In genomic region chr17:44768505-44769142, GRCh38 we compare ENCODE assay signal across 30 cellular contexts. TPM values are rescaled to one million over a fixed set of nuclear protein-coding genes. Genes with fewer than 3 reads are reported as not detected.
A peak's percentile ranks its signal among the peaks of the same experiment; 100 is the strongest.
DNase-seq lines count a peak whose midpoint lies in the region; ATAC-seq and TF ChIP-seq lines count a peak whose summit lies in the region.
"Had no signal": no experiment of that assay in that cellular context is flagged by ENCODE, and none has a peak within 500 bp of the region (broad histone marks: within the 10 kb centered on the region; RNA-seq: fewer than 3 reads in every experiment).

No MANE protein-coding gene starts in this region.

- no peak overlapping the region for H2BK120ac ChIP-seq in IMR-90 (ENCODE audit: low read depth, low read length)
- no peak overlapping the region for H2BK120ac ChIP-seq in mesendoderm (ENCODE audit: low read depth, low read length)

- H2AFZ ChIP-seq in IMR-90 (replicated peaks; ENCODE audit: low read length, poor library complexity): peak overlapping the region; percentile 43

- no peaks in the 10 kb centered on the region for H3K36me3 ChIP-seq in IMR-90 (ENCODE audit: control insufficient read depth, insufficient read depth, low read length)
- no peaks in the 10 kb centered on the region for H3K36me3 ChIP-seq in mesendoderm (ENCODE audit: control insufficient read depth, insufficient read depth, low read length)
- H3K36me3 ChIP-seq: esophagus squamous epithelium, lower lobe of right lung, tibial nerve had no signal

- H4K8ac ChIP-seq in IMR-90 (ENCODE audit: low read depth in 2 of 2, low read length in 2 of 2) (no peak overlapping the region), mesendoderm (ENCODE audit: low read depth, low read length) (no peak overlapping the region)

- H3K27ac Mint-ChIP-seq in activated naive CD8-positive, alpha-beta T cell treated with anti-CD3 and anti-CD28 coated beads, Interleukin-2, amount 10 ng/mL, durations not matched to agents 7 days and 5 days: peak overlapping the region; percentile 6
- H3K27ac Mint-ChIP-seq in activated naive CD8-positive, alpha-beta T cell treated with anti-CD3 and anti-CD28 coated beads, Interleukin-2, amount 50 U/mL, for 24 hours: no peak overlapping the region
- H3K27ac Mint-ChIP-seq in CD14-positive monocyte: peak overlapping the region in 1 of 7 donors; percentile 78
- H3K27ac Mint-ChIP-seq: brain; IgD-negative memory B cell; stimulated activated effector memory CD8-positive, alpha-beta T cell treated with anti-CD3 and anti-CD28 coated beads, Interleukin-12 subunit alpha, Interleukin-12 subunit beta, amount 100 ng/mL, for 72 hours; WTC11 had no signal

- no peaks in the 10 kb centered on the region for H3K79me2 ChIP-seq in mesendoderm (ENCODE audit: control insufficient read depth, insufficient read depth, low read length)

- in situ Hi-C loops in IMR-90 (cut with MboI; ENCODE audit: low sequenced_read_pairs): no loop called here

- H3K4ac ChIP-seq in IMR-90 (ENCODE audit: low read depth, low read length): no peak overlapping the region
- H3K4ac ChIP-seq in mesendoderm (ENCODE audit: low read depth, low read length): no peak overlapping the region

- no TSS peak for BruUV-seq in IMR-90 (replicated peaks; lab: Mats Ljungman, UMichigan)

- H2BK15ac ChIP-seq in IMR-90 (ENCODE audit: low read depth, low read length) (no peak overlapping the region), mesendoderm (replicated peaks; ENCODE audit: low read depth) (no peak overlapping the region)

- H3K9me3 Mint-ChIP-seq in activated naive CD8-positive, alpha-beta T cell treated with anti-CD3 and anti-CD28 coated beads, Interleukin-2, amount 10 ng/mL, durations not matched to agents 7 days and 5 days: no peaks in the 10 kb centered on the region
- H3K9me3 Mint-ChIP-seq in activated naive CD8-positive, alpha-beta T cell treated with anti-CD3 and anti-CD28 coated beads, Interleukin-2, amount 50 U/mL, for 24 hours: no peaks in the 10 kb centered on the region
- peaks cover 0 to 2% (median 0%) of the 10 kb centered on the region in 7 donors for H3K9me3 Mint-ChIP-seq in CD14-positive monocyte
- H3K9me3 Mint-ChIP-seq: brain; CD8-positive, alpha-beta memory T cell; IgD-negative memory B cell; naive thymus-derived CD8-positive, alpha-beta T cell; stimulated activated effector memory CD8-positive, alpha-beta T cell treated with anti-CD3 and anti-CD28 coated beads, Interleukin-12 subunit alpha, Interleukin-12 subunit beta, amount 100 ng/mL, for 72 hours; WTC11 had no signal

- peak; percentile 67 for ATAC-seq in activated naive CD8-positive, alpha-beta T cell treated with anti-CD3 and anti-CD28 coated beads, Interleukin-2, amount 10 ng/mL, durations not matched to agents 7 days and 5 days (ENCODE audit: low read depth)
- ATAC-seq in activated naive CD8-positive, alpha-beta T cell treated with anti-CD3 and anti-CD28 coated beads, Interleukin-2, amount 50 U/mL, for 24 hours: no peak
- ATAC-seq in IMR-90 (ENCODE audit: low read depth): no peak
- ATAC-seq: lower lobe of right lung; naive thymus-derived CD8-positive, alpha-beta T cell; stimulated activated effector memory CD8-positive, alpha-beta T cell treated with anti-CD3 and anti-CD28 coated beads, Interleukin-12 subunit alpha, Interleukin-12 subunit beta, amount 100 ng/mL, for 72 hours; WTC11 had no signal

- no peak for TF ChIP-seq RAD21 in IMR-90 (IDR thresholded peaks at IDR 0.05; ENCODE audit: low read length)

- H3K56ac ChIP-seq in IMR-90 (ENCODE audit: extremely low read depth, insufficient read depth, low read length): no peak overlapping the region
- no peak overlapping the region for H3K56ac ChIP-seq in mesendoderm (ENCODE audit: low read length)

- no peak for DNase-seq in activated naive CD8-positive, alpha-beta T cell treated with anti-CD3 and anti-CD28 coated beads, Interleukin-2, amount 10 ng/mL, durations not matched to agents 7 days and 5 days
- DNase-seq in activated naive CD8-positive, alpha-beta T cell treated with anti-CD3 and anti-CD28 coated beads, Interleukin-2, amount 50 U/mL, for 24 hours: no peak
- DNase-seq in IMR-90 (no peak), SKM-1 treated with dmso at 0.1 percent for 144 hours (lab: John Stamatoyannopoulos, UW; ENCODE audit: unreplicated experiment) (peak; percentile 23), mesendoderm (no peak), CD14-positive monocyte (ENCODE audit: low spot score) (no peak), hippocampal formation (lab: John Stamatoyannopoulos, UW) (no peak), DMS53 (lab: John Stamatoyannopoulos, UW) (no peak)
- DNase-seq: activated naive CD4-positive, alpha-beta T cell treated with Interleukin-2 at 50 U/mL for 16 hours; CD8-positive, alpha-beta memory T cell; cerebellar nuclear complex; dorsolateral prefrontal cortex; esophagus squamous epithelium; foreskin melanocyte; lower lobe of right lung; MM.1S; naive thymus-derived CD8-positive, alpha-beta T cell; NCI-H1436; NCI-H2081 treated with DMSO at 0.1 percent for 48 hours; NCI-H226; NCI-H526 treated with DMSO at 0.1 percent for 48 hours; NK-92 treated with Interleukin-12 subunit alpha and Interleukin-12 subunit beta, amount 100 ng/mL, for 24 hours; occipital lobe; SHP77; stimulated activated CD4-positive, alpha-beta T cell treated with anti-CD3 and anti-CD28 coated beads, Interleukin-15, amount 100 ng/mL, for 24 hours had no signal

- POLR2A ChIA-PET in activated naive CD8-positive, alpha-beta T cell treated with anti-CD3 and anti-CD28 coated beads, Interleukin-2, amount 10 ng/mL, durations not matched to agents 7 days and 5 days (lab: Charles Lee): no interaction called here
- POLR2A ChIA-PET in IMR-90 (lab: Charles Lee; ENCODE audit: unreplicated experiment): no interaction called here

- H3K4me3 ChIP-seq in IMR-90 (ENCODE audit: insufficient read depth, low read depth, low read length) (no peak overlapping the region), mesendoderm (ENCODE audit: low read length) (no peak overlapping the region)
- H3K4me3 ChIP-seq: dorsolateral prefrontal cortex, esophagus squamous epithelium, lower lobe of right lung, tibial nerve had no signal

- intact Hi-C loops in IMR-90 (cut with micrococcal nuclease): loop anchor here (10.0 kb wide), 1 partner anchor 234 kb away; no protein-coding TSS in a partner anchor
- intact Hi-C loops in CD14-positive monocyte (cut with micrococcal nuclease): no loop called here

- H3K18ac ChIP-seq in IMR-90 (ENCODE audit: low read depth, low read length) (no peak overlapping the region), mesendoderm (ENCODE audit: low read length) (no peak overlapping the region)

- no peak overlapping the region for H2AK9ac ChIP-seq in IMR-90 (replicated peaks; ENCODE audit: low read depth, low read length, poor library complexity)

- dilution Hi-C loops in IMR-90 (cut with HindIII; ENCODE audit: low sequenced_read_pairs, unreplicated experiment): no loop called here

- no peak overlapping the region for H3K9ac ChIP-seq in IMR-90 (ENCODE audit: low read depth, low read length)
- no peak overlapping the region for H3K9ac ChIP-seq in mesendoderm (ENCODE audit: low read length)

- H3K27ac ChIP-seq in IMR-90 (ENCODE audit: insufficient read depth, low read length): no peak overlapping the region
- no peak overlapping the region for H3K27ac ChIP-seq in mesendoderm (ENCODE audit: low read depth, low read length)
- H3K27ac ChIP-seq: esophagus squamous epithelium, lower lobe of right lung, tibial nerve had no signal

- H2BK20ac ChIP-seq in IMR-90 (ENCODE audit: low read depth, low read length): no peak overlapping the region

- no peaks in the 10 kb centered on the region for H3K36me3 Mint-ChIP-seq in activated naive CD8-positive, alpha-beta T cell treated with anti-CD3 and anti-CD28 coated beads, Interleukin-2, amount 10 ng/mL, durations not matched to agents 7 days and 5 days
- H3K36me3 Mint-ChIP-seq in activated naive CD8-positive, alpha-beta T cell treated with anti-CD3 and anti-CD28 coated beads, Interleukin-2, amount 50 U/mL, for 24 hours (ENCODE audit: low read depth): no peaks in the 10 kb centered on the region
- no peaks in the 10 kb centered on the region for H3K36me3 Mint-ChIP-seq in CD14-positive monocyte
- H3K36me3 Mint-ChIP-seq: brain; CD8-positive, alpha-beta memory T cell; IgD-negative memory B cell; naive thymus-derived CD8-positive, alpha-beta T cell; stimulated activated effector memory CD8-positive, alpha-beta T cell treated with anti-CD3 and anti-CD28 coated beads, Interleukin-12 subunit alpha, Interleukin-12 subunit beta, amount 100 ng/mL, for 72 hours; WTC11 had no signal

- H3K4me1 ChIP-seq in IMR-90 (ENCODE audit: control insufficient read depth, insufficient read depth, low read length) (no peaks in the 10 kb centered on the region), mesendoderm (ENCODE audit: control insufficient read depth, low read depth, low read length) (peaks cover 7% of the 10 kb centered on the region)
- H3K4me1 ChIP-seq: esophagus squamous epithelium, lower lobe of right lung, tibial nerve had no signal

- peaks cover 20% of the 10 kb centered on the region for H3K27me3 ChIP-seq in IMR-90 (ENCODE audit: control insufficient read depth, insufficient read depth, low read length)
- no peaks in the 10 kb centered on the region for H3K27me3 ChIP-seq in mesendoderm (ENCODE audit: insufficient read depth, low read length, poor library complexity)
- H3K27me3 ChIP-seq: dorsolateral prefrontal cortex had no signal

- TF ChIP-seq POLR2A in IMR-90 (IDR thresholded peaks at IDR 0.05; ENCODE audit: low read depth, low read length): no peak

- H3K9me3 ChIP-seq in IMR-90 (ENCODE audit: control insufficient read depth, insufficient read depth, low read length): no peaks in the 10 kb centered on the region
- H3K9me3 ChIP-seq: esophagus squamous epithelium, lower lobe of right lung, tibial nerve had no signal

- no peaks in the 10 kb centered on the region for H3K9me1 ChIP-seq in IMR-90 (ENCODE audit: insufficient read depth, low read length)

- 63% methylated on average over 2 of the region's 11 CpGs; no CpG with 5 or more reads in 1 of the 2 experiments for whole genome bisulfite sequencing in IMR-90 (ENCODE audit: extremely low coverage in 2 of 2, insufficient read length in 1 of 2), 2 experiments
- WGBS in mesendoderm (ENCODE audit: extremely low coverage, insufficient coverage, low lambda C conversion rate): no CpG with 5 or more reads among the region's 11 CpGs

- H3K4me3 Mint-ChIP-seq in activated naive CD8-positive, alpha-beta T cell treated with anti-CD3 and anti-CD28 coated beads, Interleukin-2, amount 10 ng/mL, durations not matched to agents 7 days and 5 days: peak overlapping the region; percentile 49
- H3K4me3 Mint-ChIP-seq in activated naive CD8-positive, alpha-beta T cell treated with anti-CD3 and anti-CD28 coated beads, Interleukin-2, amount 50 U/mL, for 24 hours: no peak overlapping the region
- no peak overlapping the region for H3K4me3 Mint-ChIP-seq in CD14-positive monocyte
- H3K4me3 Mint-ChIP-seq: brain; CD8-positive, alpha-beta memory T cell; IgD-negative memory B cell; naive thymus-derived CD8-positive, alpha-beta T cell; stimulated activated effector memory CD8-positive, alpha-beta T cell treated with anti-CD3 and anti-CD28 coated beads, Interleukin-12 subunit alpha, Interleukin-12 subunit beta, amount 100 ng/mL, for 72 hours; WTC11 had no signal

- H2AK5ac ChIP-seq in IMR-90 (ENCODE audit: low read depth, low read length): no peak overlapping the region
- no peak overlapping the region for H2AK5ac ChIP-seq in mesendoderm (ENCODE audit: low read length)

- H3K23ac ChIP-seq in IMR-90 (ENCODE audit: low read depth, low read length): no peak overlapping the region; the same call in 1 of the 2 replicates
- peak overlapping the region; percentile 48 for H3K23ac ChIP-seq in mesendoderm (ENCODE audit: low read length)

- no peak for TF ChIP-seq CTCF in IMR-90 (conservative IDR thresholded peaks at IDR 0.05; ENCODE audit: low read depth, low read length)
- no peak for TF ChIP-seq CTCF in CD14-positive monocyte (IDR thresholded peaks at IDR 0.05)

- H4K5ac ChIP-seq in IMR-90 (ENCODE audit: low read depth, low read length) (no peak overlapping the region), mesendoderm (ENCODE audit: low read length) (no peak overlapping the region)

- H2BK5ac ChIP-seq in IMR-90 (ENCODE audit: low read depth, low read length, poor library complexity, severe bottlenecking) (no peak overlapping the region), mesendoderm (ENCODE audit: low read length) (no peak overlapping the region)

- peaks cover 12% of the 10 kb centered on the region for H3K4me1 Mint-ChIP-seq in activated naive CD8-positive, alpha-beta T cell treated with anti-CD3 and anti-CD28 coated beads, Interleukin-2, amount 10 ng/mL, durations not matched to agents 7 days and 5 days
- peaks cover 3% of the 10 kb centered on the region for H3K4me1 Mint-ChIP-seq in activated naive CD8-positive, alpha-beta T cell treated with anti-CD3 and anti-CD28 coated beads, Interleukin-2, amount 50 U/mL, for 24 hours
- peaks cover 18% of the 10 kb centered on the region for H3K4me1 Mint-ChIP-seq in CD14-positive monocyte
- H3K4me1 Mint-ChIP-seq: brain, IgD-negative memory B cell had no signal

- H3K4me2 ChIP-seq in IMR-90 (ENCODE audit: low read depth, low read length) (no peak overlapping the region), mesendoderm (ENCODE audit: low read length) (no peak overlapping the region)

- no peak overlapping the region for H4K91ac ChIP-seq in IMR-90 (ENCODE audit: insufficient read depth, low read depth, low read length)

- peaks cover 10% of the 10 kb centered on the region for H3K27me3 Mint-ChIP-seq in activated naive CD8-positive, alpha-beta T cell treated with anti-CD3 and anti-CD28 coated beads, Interleukin-2, amount 10 ng/mL, durations not matched to agents 7 days and 5 days
- H3K27me3 Mint-ChIP-seq in activated naive CD8-positive, alpha-beta T cell treated with anti-CD3 and anti-CD28 coated beads, Interleukin-2, amount 50 U/mL, for 24 hours: peaks cover 15% of the 10 kb centered on the region
- peaks cover 2 to 17% (median 9%) of the 10 kb centered on the region in 3 donors for H3K27me3 Mint-ChIP-seq in CD14-positive monocyte (ENCODE audit: low read depth in 3 of 3)

- no peaks in the 10 kb centered on the region for H4K20me1 ChIP-seq in IMR-90 (ENCODE audit: insufficient read depth, low read length)

- H3K14ac ChIP-seq in IMR-90 (replicated peaks; ENCODE audit: low read depth, low read length): no peak overlapping the region

- H3K79me1 ChIP-seq in IMR-90 (ENCODE audit: low read depth in 1 of 2, low read length in 2 of 2) (no peaks in the 10 kb centered on the region), mesendoderm (ENCODE audit: low read length) (no peaks in the 10 kb centered on the region)

- CTCF ChIA-PET in IMR-90 (lab: Yijun Ruan, JAX): no interaction called here

RNA-seq across cellular contexts. Expression of gene ADAM11, which starts 9.8 kb away (rescaled TPM):
- total RNA-seq in activated naive CD8-positive, alpha-beta T cell treated with anti-CD3 and anti-CD28 coated beads, Interleukin-2, amount 10 ng/mL, durations not matched to agents 7 days and 5 days: under 1 TPM; 0.55 to 0.77 TPM
- total RNA-seq in IMR-90 (2012; rRNA removed): 0.28 and 0.36 TPM in 2 replicates
- polyA plus RNA-seq in IMR-90 (2012; rRNA removed): 0.46 and 0.53 TPM in 2 replicates
- polyA plus RNA-seq in IMR-90 (2012; cell fraction: cytosol; rRNA removed): 0.79 and 0.87 TPM in 2 replicates
- polyA plus RNA-seq in IMR-90 (2012; cell fraction: nucleus; rRNA removed; ENCODE audit: low replicate concordance): 1.2 and 3.1 TPM in 2 replicates
- polyA plus RNA-seq in mesendoderm (2013, experiment 1 of 2): 0.46 TPM
- 0.43 TPM for polyA plus RNA-seq in mesendoderm (2013, experiment 2 of 2)
- not detected for polyA plus RNA-seq in CD14-positive monocyte
- polyA plus RNA-seq: CD8-positive, alpha-beta memory T cell; IgD-negative memory B cell had no signal
